ENCODE assay signal across 2 cellular contexts in genomic region chr6:147738516-147739187, GRCh38.
TF ChIP-seq lines count a peak whose summit lies in the region.

No MANE protein-coding gene starts in this region.

TF ChIP-seq in IMR-90, 13 proteins besides CTCF, POLR2A, EP300 and RAD21 (continued from another document):
- TF ChIP-seq NFE2L2 (IDR thresholded peaks at IDR 0.05; ENCODE audit: low read depth, low read length) (no peak), MXI1 (IDR thresholded peaks at IDR 0.05; ENCODE audit: borderline replicate concordance, low read depth, low read length) (no peak), RCOR1 (IDR thresholded peaks at IDR 0.05; ENCODE audit: insufficient replicate concordance, low read length) (no peak)

TF ChIP-seq in GM12878, 131 proteins besides CTCF, POLR2A, EP300 and RAD21:
- TF ChIP-seq MEF2B (IDR thresholded peaks at IDR 0.05; ENCODE audit: partially characterized antibody, poor library complexity, severe bottlenecking) (no peak), BCLAF1 (IDR thresholded peaks at IDR 0.05) (no peak), TCF7 (IDR thresholded peaks at IDR 0.05; ENCODE audit: borderline replicate concordance) (no peak), GABPA (IDR thresholded peaks at IDR 0.05; ENCODE audit: low read depth) (no peak), CUX1 (IDR thresholded peaks at IDR 0.05; ENCODE audit: insufficient replicate concordance, low read depth, low read length) (no peak), ZBED1 (IDR thresholded peaks at IDR 0.05; ENCODE audit: borderline replicate concordance) (no peak), USF2 (IDR thresholded peaks at IDR 0.05; ENCODE audit: borderline replicate concordance, low read depth, low read length) (no peak), FOS (IDR thresholded peaks at IDR 0.05; ENCODE audit: borderline replicate concordance, extremely low read depth, insufficient read length) (no peak), REST (IDR thresholded peaks at IDR 0.05; ENCODE audit: low read depth, low read length) (no peak), STAT1 (conservative IDR thresholded peaks at IDR 0.05) (no peak)
